Comparison of ENCODE assay signal across 8 cellular contexts in genomic region chr12:79933043-79933442, GRCh38. TPM values are rescaled to one million over a fixed set of nuclear protein-coding genes. Genes with fewer than 3 reads are reported as not detected.
A peak's percentile ranks its signal among the peaks of the same experiment; 100 is the strongest.
DNase-seq lines count a peak whose midpoint lies in the region; ATAC-seq and TF ChIP-seq lines count a peak whose summit lies in the region.

No MANE protein-coding gene starts in this region.

- H3K9me3 ChIP-seq in mammary epithelial cell (replicated peaks; ENCODE audit: insufficient read depth, low read length) (no peaks in the 10 kb centered on the region), mucosa of rectum (ENCODE audit: control insufficient read depth in 2 of 2, low read length in 2 of 2) (no peaks in the 10 kb centered on the region)

- BruUV-seq in mammary epithelial cell (replicated peaks; lab: Mats Ljungman, UMichigan), result no TSS peak

- in situ Hi-C loops in mammary epithelial cell (cut with MboI; ENCODE audit: low sequenced_read_pairs in 2 of 2), result no loop called here

- intact Hi-C loops in mammary epithelial cell (cut with micrococcal nuclease), result loop anchor here (10.0 kb wide), 1 partner anchor 108 kb away; no protein-coding TSS in a partner anchor

- ATAC-seq in HG03354 (IDR thresholded peaks at IDR 0.05; ENCODE audit: poor library complexity, severe bottlenecking, unreplicated experiment) (no peak), GM19467 (IDR thresholded peaks at IDR 0.05; ENCODE audit: unreplicated experiment) (no peak), HG03025 (IDR thresholded peaks at IDR 0.05; ENCODE audit: low FRiP score, unreplicated experiment) (no peak)

- CTCF ChIA-PET in mammary epithelial cell (lab: Charles Lee; ENCODE audit: low non-redundant PET), result no interaction called here

- H3K27me3 ChIP-seq in HL-60 (ENCODE audit: insufficient read depth, poor library complexity, severe bottlenecking) (no peaks in the 10 kb centered on the region), mammary epithelial cell (ENCODE audit: insufficient read depth, low read length) (no peaks in the 10 kb centered on the region), mucosa of rectum (ENCODE audit: control insufficient read depth in 2 of 2, insufficient read depth in 2 of 2, low read length in 2 of 2) (no peaks in the 10 kb centered on the region)

- H3K4me1 ChIP-seq in mammary epithelial cell (ENCODE audit: insufficient read depth, low read length), result peaks cover 12% of the 10 kb centered on the region
- peaks cover 6 to 8% of the 10 kb centered on the region in 2 donors for H3K4me1 ChIP-seq in mucosa of rectum (ENCODE audit: control insufficient read depth in 2 of 2, insufficient read depth in 2 of 2, low read length in 2 of 2)

- H3K4me2 ChIP-seq in mammary epithelial cell (ENCODE audit: insufficient read depth, low read depth, low read length), result peak overlapping the region; percentile 94

- dilution Hi-C loops in mammary epithelial cell (cut with HindIII; ENCODE audit: low sequenced_read_pairs), result no loop called here

- no peak for DNase-seq in HL-60 (ENCODE audit: low read depth in 1 of 2, low spot score in 1 of 2)
- no peak for DNase-seq in mammary epithelial cell
- DNase-seq in effector CD8-positive, alpha-beta T cell (lab: John Stamatoyannopoulos, UW), result no peak

- H3K27ac ChIP-seq in 22Rv1 (peak overlapping the region; percentile 87), HL-60 (replicated peaks) (peak overlapping the region; percentile 97), mammary epithelial cell (ENCODE audit: insufficient read depth, low read depth, low read length) (peak overlapping the region; percentile 94), mucosa of rectum (ENCODE audit: low read depth in 2 of 2, low read length in 2 of 2) (peak overlapping the region; percentile 96)

- WGBS in mammary epithelial cell (ENCODE audit: low coverage, missing lambda C conversion rate), result 0% methylated on average over 2 of the region's 2 CpGs

- H3K4me3 ChIP-seq in HL-60 (replicated peaks; ENCODE audit: insufficient read depth, low read length) (peak overlapping the region; percentile 71), mammary epithelial cell (replicated peaks in 1 of 3; ENCODE audit: insufficient read depth in 1 of 3, low read depth in 2 of 3, low read length in 3 of 3) (peak overlapping the region; percentile 66 to 89 (median 85)), mucosa of rectum (ENCODE audit: low read length in 2 of 2) (peak overlapping the region; percentile 84 to 96)

- peaks cover 90% of the 10 kb centered on the region for H3K79me2 ChIP-seq in mammary epithelial cell (ENCODE audit: insufficient read depth, low read length)

- no peak overlapping the region for H2AFZ ChIP-seq in mammary epithelial cell (ENCODE audit: low read depth, low read length)

- no peak for TF ChIP-seq CTCF in 22Rv1 (IDR thresholded peaks at IDR 0.05)
- no peak for TF ChIP-seq CTCF in HL-60 (IDR thresholded peaks at IDR 0.05; ENCODE audit: insufficient read depth, low read length)
- no peak for TF ChIP-seq CTCF in mammary epithelial cell (conservative IDR thresholded peaks at IDR 0.05 in 1 of 2, IDR thresholded peaks at IDR 0.05 in 1 of 2; ENCODE audit: extremely low read depth in 1 of 2, insufficient read depth in 1 of 2, low read depth in 1 of 2, low read length in 2 of 2)

- H3K9ac ChIP-seq in mammary epithelial cell (ENCODE audit: insufficient read depth, low read length) (peak overlapping the region; percentile 96), mucosa of rectum (ENCODE audit: low read depth in 1 of 2, low read length in 2 of 2) (peak overlapping the region in 1 of 2 donors; percentile 94)

- no peaks in the 10 kb centered on the region for H3K36me3 ChIP-seq in mammary epithelial cell (ENCODE audit: insufficient read depth, low read length)
- H3K36me3 ChIP-seq in mucosa of rectum (ENCODE audit: control insufficient read depth in 2 of 2, insufficient read depth in 2 of 2, low read length in 2 of 2), result no peaks in the 10 kb centered on the region

- no peaks in the 10 kb centered on the region for H4K20me1 ChIP-seq in mammary epithelial cell (ENCODE audit: insufficient read depth, low read length)

RNA-seq across cellular contexts. Expression of gene PPP1R12A, which starts 1.9 kb away (rescaled TPM):
- 100 to 1,000 TPM in 1 of 2 donors, 10 to 100 TPM in 1; 83.2 to 101 TPM for total RNA-seq in mammary epithelial cell
- 29.6 TPM for polyA plus RNA-seq in mammary epithelial cell
- 52.8 TPM for polyA minus RNA-seq in mammary epithelial cell
